12 cellular contexts compared by ENCODE assay signal in genomic region chr20:35695978-35696377, GRCh38. TPM values are rescaled to one million over a fixed set of nuclear protein-coding genes. Genes with fewer than 3 reads are reported as not detected.
DNase-seq lines count a peak whose midpoint lies in the region; FAIRE-seq and TF ChIP-seq lines count a peak whose summit lies in the region.
"Had no signal": no experiment of that assay in that cellular context is flagged by ENCODE, and none has a peak within 500 bp of the region (broad histone marks: within the 10 kb centered on the region; RNA-seq: fewer than 3 reads in every experiment).

No MANE protein-coding gene starts in this region.

- peaks cover 28 to 46% (median 38%) of the 10 kb centered on the region in 4 donors for H3K4me1 Mint-ChIP-seq in CD4-positive, alpha-beta memory T cell
- H3K4me1 Mint-ChIP-seq in osteocyte (ENCODE audit: unreplicated experiment): peaks cover 28% of the 10 kb centered on the region

- H3K9me3 ChIP-seq in CD4-positive, alpha-beta memory T cell (ENCODE audit: control insufficient read depth in 1 of 2, low read length in 2 of 2): no peaks in the 10 kb centered on the region
- H3K9me3 ChIP-seq in esophagus muscularis mucosa: no peaks in the 10 kb centered on the region
- H3K9me3 ChIP-seq: SJSA1 had no signal

- DNase-seq in CD4-positive, alpha-beta memory T cell: no peak
- peak; percentile 38 for DNase-seq in activated CD8-positive, alpha-beta memory T cell treated with anti-CD3 and anti-CD28 coated beads, Interleukin-2, amount 50 U/mL, for 48 hours
- DNase-seq in osteocyte (ENCODE audit: extremely low spot score, unreplicated experiment): peak; percentile 11
- DNase-seq in esophagus muscularis mucosa (ENCODE audit: extremely low spot score): no peak
- no peak for DNase-seq in frontal cortex (ENCODE audit: low spot score in 2 of 2)
- DNase-seq: C1 segment of cervical spinal cord, DMS79 treated with DMSO at 0.1 percent for 48 hours, NCI-H1105, NCI-H2081 treated with DMSO at 0.1 percent for 48 hours had no signal

- no peak for TF ChIP-seq POLR2A in esophagus muscularis mucosa (IDR thresholded peaks at IDR 0.05; ENCODE audit: low read depth)

- H3K27me3 ChIP-seq in CD4-positive, alpha-beta memory T cell (ENCODE audit: insufficient read depth, low read length): no peaks in the 10 kb centered on the region
- no peaks in the 10 kb centered on the region for H3K27me3 ChIP-seq in esophagus muscularis mucosa
- H3K27me3 ChIP-seq: SJSA1 had no signal

- CTCF ChIA-PET in CD4-positive, alpha-beta memory T cell (lab: Charles Lee; ENCODE audit: partially characterized antibody): no interaction called here

- no peak for TF ChIP-seq EP300 in esophagus muscularis mucosa (IDR thresholded peaks at IDR 0.05)

- 87% methylated on average over 4 of the region's 4 CpGs for WGBS in esophagus muscularis mucosa

- no peaks in the 10 kb centered on the region for H3K27me3 Mint-ChIP-seq in CD4-positive, alpha-beta memory T cell
- H3K27me3 Mint-ChIP-seq in osteocyte (ENCODE audit: unreplicated experiment): no peaks in the 10 kb centered on the region

- FAIRE-seq in frontal cortex (lab: Jason Lieb, UNC): no peak
- FAIRE-seq: H1, K562 had no signal

- H3K27ac ChIP-seq in CD4-positive, alpha-beta memory T cell (ENCODE audit: low read depth, low read length): no peak overlapping the region
- no peak overlapping the region for H3K27ac ChIP-seq in esophagus muscularis mucosa (replicated peaks in 1 of 4)
- H3K27ac ChIP-seq: SJSA1 had no signal

- H3K4me3 ChIP-seq in CD4-positive, alpha-beta memory T cell (ENCODE audit: low read length in 2 of 2): no peak overlapping the region
- no peak overlapping the region for H3K4me3 ChIP-seq in esophagus muscularis mucosa
- H3K4me3 ChIP-seq: K562, SJSA1 had no signal

- peaks cover 0 to 9% (median 0%) of the 10 kb centered on the region in 8 donors for H3K9me3 Mint-ChIP-seq in CD4-positive, alpha-beta memory T cell
- no peaks in the 10 kb centered on the region for H3K9me3 Mint-ChIP-seq in osteocyte (ENCODE audit: unreplicated experiment)

- POLR2A ChIA-PET in CD4-positive, alpha-beta memory T cell (lab: Charles Lee; ENCODE audit: partially characterized antibody): interaction anchor here (1.1 kb wide), 1 partner anchor 46 kb away, joined by 3 read pairs; the partner anchor contains the start of gene RBM39

- peaks cover 30% of the 10 kb centered on the region for H3K4me1 ChIP-seq in CD4-positive, alpha-beta memory T cell (ENCODE audit: insufficient read depth, low read length)
- H3K4me1 ChIP-seq in esophagus muscularis mucosa: peaks cover 19 to 34% (median 29%) of the 10 kb centered on the region in 4 donors

- peaks cover 15 to 44% of the 10 kb centered on the region in 2 donors for H3K36me3 Mint-ChIP-seq in CD4-positive, alpha-beta memory T cell
- peaks cover 9% of the 10 kb centered on the region for H3K36me3 Mint-ChIP-seq in osteocyte (ENCODE audit: unreplicated experiment)

- intact Hi-C loops in CD4-positive, alpha-beta memory T cell (cut with micrococcal nuclease): loop anchor here (5.0 to 10.0 kb wide), 2 partner anchors 186 to 231 kb away; no protein-coding TSS in a partner anchor
- intact Hi-C loops in esophagus muscularis mucosa (cut with DNase I): no loop called here

- H3K36me3 ChIP-seq in CD4-positive, alpha-beta memory T cell (ENCODE audit: insufficient read depth, low read length): peaks cover 15% of the 10 kb centered on the region
- peaks cover 14 to 57% (median 54%) of the 10 kb centered on the region in 4 donors for H3K36me3 ChIP-seq in esophagus muscularis mucosa

- peak overlapping the region in 2 of 8 donors; percentile 23 to 28 for H3K4me3 Mint-ChIP-seq in CD4-positive, alpha-beta memory T cell
- no peak overlapping the region for H3K4me3 Mint-ChIP-seq in osteocyte (ENCODE audit: unreplicated experiment)

- TF ChIP-seq CTCF in osteocyte (IDR thresholded peaks at IDR 0.05): no peak
- no peak for TF ChIP-seq CTCF in esophagus muscularis mucosa (IDR thresholded peaks at IDR 0.05)

- H3K27ac Mint-ChIP-seq in CD4-positive, alpha-beta memory T cell: peak overlapping the region in 4 of 7 donors; percentile 1 to 74 (median 31)
- H3K27ac Mint-ChIP-seq in osteocyte (ENCODE audit: unreplicated experiment): no peak overlapping the region

RNA-seq across cellular contexts. Expression of gene NFS1, which starts 3.2 kb away (rescaled TPM):
- 10 to 100 TPM; 30.3 to 33.6 TPM for total RNA-seq in CD4-positive, alpha-beta memory T cell
- polyA plus RNA-seq in CD4-positive, alpha-beta memory T cell: 10 to 100 TPM in 1 of 2 donors, 1 to 10 TPM in 1; 6.3 to 28.3 TPM
- total RNA-seq in osteocyte (26.0 and 29.4 TPM in 2 replicates), esophagus muscularis mucosa (10 to 100 TPM; 25.3 to 63.3 (median 32.7) TPM), frontal cortex (23.6 TPM)

RNA-seq across cellular contexts. Expression of gene ROMO1, which starts 3.2 kb away (rescaled TPM):
- 10 to 100 TPM; 38.4 to 43.8 TPM for total RNA-seq in CD4-positive, alpha-beta memory T cell
- polyA plus RNA-seq in CD4-positive, alpha-beta memory T cell: 100 to 1,000 TPM; 273 to 335 TPM
- 110 and 116 TPM in 2 replicates for total RNA-seq in osteocyte
- total RNA-seq in esophagus muscularis mucosa: 100 to 1,000 TPM; 159 to 360 (median 263) TPM
- total RNA-seq in frontal cortex: 86.4 TPM

RNA-seq across cellular contexts. Expression of gene CPNE1, which starts 31.3 kb away (rescaled TPM):
- 100 to 1,000 TPM; 316 to 353 TPM for total RNA-seq in CD4-positive, alpha-beta memory T cell
- polyA plus RNA-seq in CD4-positive, alpha-beta memory T cell: 100 to 1,000 TPM; 305 to 343 TPM
- total RNA-seq in osteocyte (164 and 180 TPM in 2 replicates), esophagus muscularis mucosa (100 to 1,000 TPM in 2 of 4 donors, 10 to 100 TPM in 2; 23.0 to 148 (median 99.9) TPM), frontal cortex (55.4 TPM)

RNA-seq across cellular contexts. Expression of gene RBM12, which starts 31.3 kb away (rescaled TPM):
- 100 to 1,000 TPM; 129 to 138 TPM for total RNA-seq in CD4-positive, alpha-beta memory T cell
- polyA plus RNA-seq in CD4-positive, alpha-beta memory T cell: 10 to 100 TPM; 29.9 to 52.8 TPM
- 85.5 and 97.3 TPM in 2 replicates for total RNA-seq in osteocyte
- 10 to 100 TPM; 21.0 to 30.6 (median 24.0) TPM for total RNA-seq in esophagus muscularis mucosa
- 109 TPM for total RNA-seq in frontal cortex

RNA-seq across cellular contexts. Expression of gene RBM39, which starts 46.1 kb away (rescaled TPM):
- 100 to 1,000 TPM; 631 to 665 TPM for total RNA-seq in CD4-positive, alpha-beta memory T cell
- polyA plus RNA-seq in CD4-positive, alpha-beta memory T cell: 100 to 1,000 TPM in 1 of 2 donors, 10 to 100 TPM in 1; 76.7 to 153 TPM
- 324 and 329 TPM in 2 replicates for total RNA-seq in osteocyte
- total RNA-seq in esophagus muscularis mucosa: 100 to 1,000 TPM; 143 to 272 (median 165) TPM
- total RNA-seq in frontal cortex: 450 TPM

Comparison
In these comparisons a context has a peak if more than half of its experiments do, and no peak if none do; other contexts are left out.
1. DNase-seq: peak in activated CD8-positive, alpha-beta memory T cell treated with anti-CD3 and anti-CD28 coated beads, Interleukin-2, amount 50 U/mL, for 48 hours (single experiment) and osteocyte (single experiment); none in CD4-positive, alpha-beta memory T cell (0 of 5), esophagus muscularis mucosa (single experiment) and frontal cortex (0 of 2).